13 cellular contexts compared by ENCODE assay signal in genomic region chr20:53575481-53576194, GRCh38. TPM values are rescaled to one million over a fixed set of nuclear protein-coding genes. Genes with fewer than 3 reads are reported as not detected.
DNase-seq lines count a peak whose midpoint lies in the region; ATAC-seq, FAIRE-seq and TF ChIP-seq lines count a peak whose summit lies in the region.
"Had no signal": no experiment of that assay in that cellular context is flagged by ENCODE, and none has a peak within 500 bp of the region (broad histone marks: within the 10 kb centered on the region; RNA-seq: fewer than 3 reads in every experiment).

No MANE protein-coding gene starts in this region.

- intact Hi-C loops in Calu3 (cut with micrococcal nuclease; ENCODE audit: unreplicated experiment) = loop anchor here (5.0 kb wide), 1 partner anchor 212 kb away; no protein-coding TSS in a partner anchor

- 90% methylated on average over 23 of the region's 23 CpGs for WGBS in A549 (ENCODE audit: missing lambda C conversion rate)

- no peaks in the 10 kb centered on the region for H3K9me3 Mint-ChIP-seq in Calu3 (ENCODE audit: low read depth, unreplicated experiment)
- H3K9me3 Mint-ChIP-seq in activated naive CD4-positive, alpha-beta T cell treated with anti-CD3 and anti-CD28 coated beads, Interleukin-2, amount 50 U/mL, for 72 hours = no peaks in the 10 kb centered on the region
- no peaks in the 10 kb centered on the region for H3K9me3 Mint-ChIP-seq in naive thymus-derived CD8-positive, alpha-beta T cell

- peaks cover 98% of the 10 kb centered on the region for H3K36me3 Mint-ChIP-seq in Calu3 (ENCODE audit: insufficient read depth, unreplicated experiment)
- peaks cover 36 to 78% of the 10 kb centered on the region in 2 donors for H3K36me3 Mint-ChIP-seq in activated naive CD4-positive, alpha-beta T cell treated with anti-CD3 and anti-CD28 coated beads, Interleukin-2, amount 50 U/mL, for 72 hours
- H3K36me3 Mint-ChIP-seq in naive thymus-derived CD8-positive, alpha-beta T cell = peaks cover 27 to 90% (median 45%) of the 10 kb centered on the region in 3 donors

- no peak for ATAC-seq in A549
- ATAC-seq in activated naive CD4-positive, alpha-beta T cell treated with anti-CD3 and anti-CD28 coated beads, Interleukin-2, amount 50 U/mL, for 72 hours = no peak
- no peak for ATAC-seq in naive thymus-derived CD8-positive, alpha-beta T cell
- no peak for ATAC-seq in GM21447 (IDR thresholded peaks at IDR 0.05; ENCODE audit: unreplicated experiment)

- no peak for TF ChIP-seq EP300 in A549 (IDR thresholded peaks at IDR 0.05)

- H3K4me2 ChIP-seq in A549 = no peak overlapping the region

- peak overlapping the region; percentile 53 for H3K27ac Mint-ChIP-seq in Calu3 (ENCODE audit: unreplicated experiment)
- H3K27ac Mint-ChIP-seq in activated naive CD4-positive, alpha-beta T cell treated with anti-CD3 and anti-CD28 coated beads, Interleukin-2, amount 50 U/mL, for 72 hours = peak overlapping the region; percentile 61 to 95
- H3K27ac Mint-ChIP-seq in naive thymus-derived CD8-positive, alpha-beta T cell = peak overlapping the region; percentile 90 to 99 (median 94)

- CTCF ChIA-PET in A549 (lab: Yijun Ruan, JAX) (interaction anchor here (0.7 to 8.9 kb wide), 4 partner anchors 160 to 487 kb away, joined by 3 to 120 read pairs (median 3); no protein-coding TSS in a partner anchor), Calu3 (lab: Charles Lee) (interaction anchor here (1.0 kb wide), 1 partner anchor 11 kb away, joined by 3 read pairs; no protein-coding TSS in a partner anchor)

- TF ChIP-seq CTCF in A549 (IDR thresholded peaks at IDR 0.05) = no peak
- no peak for TF ChIP-seq CTCF in Calu3 (IDR thresholded peaks at IDR 0.05; ENCODE audit: unreplicated experiment)

- DNase-seq in A549 (ENCODE audit: low read depth in 1 of 2, low spot score in 1 of 2) = no peak
- no peak for DNase-seq in Calu3
- DNase-seq in activated naive CD4-positive, alpha-beta T cell treated with anti-CD3 and anti-CD28 coated beads, Interleukin-2, amount 50 U/mL, for 72 hours (ENCODE audit: low spot score in 2 of 2) = no peak
- DNase-seq in naive thymus-derived CD8-positive, alpha-beta T cell = no peak
- DNase-seq in ecto neural progenitor cell (ENCODE audit: low spot score) = no peak
- DNase-seq in KBM-7 = no peak
- DNase-seq in ureter (ENCODE audit: low spot score) = no peak
- DNase-seq: effector CD8-positive, alpha-beta T cell; foreskin fibroblast; NK-92 treated with Interleukin-12 subunit alpha and Interleukin-12 subunit beta, amount 100 ng/mL, for 24 hours had no signal

- no peak for TF ChIP-seq POLR2A in A549 (IDR thresholded peaks at IDR 0.05; ENCODE audit: low read length)

- H3K27ac ChIP-seq in A549 = no peak overlapping the region
- H3K27ac ChIP-seq: HL-60 had no signal

- POLR2A ChIA-PET in A549 (lab: Yijun Ruan, JAX) = interaction anchor here (1.7 kb wide), 1 partner anchor 163 kb away, joined by 4 read pairs; no protein-coding TSS in a partner anchor
- POLR2A ChIA-PET in naive thymus-derived CD8-positive, alpha-beta T cell (lab: Charles Lee) = interaction anchor here (0.9 kb wide), 2 partner anchors 342 to 359 kb away, joined by 5 to 7 read pairs; no protein-coding TSS in a partner anchor

- no peak overlapping the region for H3K4me3 Mint-ChIP-seq in Calu3 (ENCODE audit: low read depth, unreplicated experiment)
- peak overlapping the region; percentile 62 to 93 (median 77) for H3K4me3 Mint-ChIP-seq in naive thymus-derived CD8-positive, alpha-beta T cell

- no TSS peak for BruUV-seq in Calu3 (replicated peaks; lab: Mats Ljungman, UMichigan)

- peaks cover 33% of the 10 kb centered on the region for H3K4me1 Mint-ChIP-seq in Calu3 (ENCODE audit: low read depth, unreplicated experiment)
- peaks cover 31 to 96% (median 89%) of the 10 kb centered on the region in 4 donors for H3K4me1 Mint-ChIP-seq in naive thymus-derived CD8-positive, alpha-beta T cell

- TF ChIP-seq RAD21 in A549 (conservative IDR thresholded peaks at IDR 0.05 in 1 of 2, IDR thresholded peaks at IDR 0.05 in 1 of 2) = no peak

- H3K9me3 ChIP-seq in A549 = no peaks in the 10 kb centered on the region
- H3K9me3 ChIP-seq: HAP-1 had no signal

- in situ Hi-C loops in KBM-7 (cut with MboI; ENCODE audit: low pct_unique_long_range_greater_than_20kb, low sequenced_read_pairs) = no loop called here

- peaks cover 32% of the 10 kb centered on the region for H3K4me1 ChIP-seq in A549

- no peak overlapping the region for H3K4me3 ChIP-seq in A549
- H3K4me3 ChIP-seq: HAP-1 had no signal

- no peaks in the 10 kb centered on the region for H3K27me3 Mint-ChIP-seq in Calu3 (ENCODE audit: unreplicated experiment)
- no peaks in the 10 kb centered on the region for H3K27me3 Mint-ChIP-seq in naive thymus-derived CD8-positive, alpha-beta T cell

- no peak for FAIRE-seq in A549 (lab: Jason Lieb, UNC)

TF ChIP-seq in A549, 52 proteins besides CTCF, POLR2A, EP300 and RAD21:
- TF ChIP-seq EHF (CRISPR knock-in tag; IDR thresholded peaks at IDR 0.05) = no peak
- 0 out of 5 replicates have a peak, but pooled peaks of 1 of the 2 experiments have one; percentile 15 for TF ChIP-seq JUN (IDR thresholded peaks at IDR 0.05)
- TF ChIP-seq JUNB (IDR thresholded peaks at IDR 0.05) = no peak
- peak; percentile 41 for TF ChIP-seq MAFK (IDR thresholded peaks at IDR 0.05; ENCODE audit: partially characterized antibody)
- no peak for TF ChIP-seq MAX (IDR thresholded peaks at IDR 0.05)
- no peak for TF ChIP-seq RNF2 (IDR thresholded peaks at IDR 0.05; ENCODE audit: borderline replicate concordance, low read depth)

RNA-seq across cellular contexts. Expression of gene ZNF217, which starts 18.0 kb away (rescaled TPM):
- polyA plus RNA-seq in A549 (2011; rRNA removed) (22.2 and 29.5 TPM in 2 replicates), A549 (2017; fragmentation: RNase III; extraction: RNeasy Plus Mini Kit Qiagen cat#74134 plus additional on column Dnase treatment) (28.1 to 30.5 TPM (median 29.9 TPM) in 3 replicates)
- 6.8 and 8.8 TPM in 2 replicates for polyA plus RNA-seq in A549 (2012; cell fraction: cytosol; rRNA removed)
- polyA plus RNA-seq in A549 (2012; cell fraction: nucleus; rRNA removed) = 8.9 and 11.6 TPM in 2 replicates
- polyA minus RNA-seq in A549 (2011; rRNA and poly(A)+ RNA removed) = 48.5 and 50.5 TPM in 2 replicates
- total RNA-seq in Calu3 (2022) (87.3 and 95.6 TPM in 2 replicates), ureter (80.7 TPM)
- 10 to 100 TPM; 58.6 to 62.0 TPM for total RNA-seq in activated naive CD4-positive, alpha-beta T cell treated with anti-CD3 and anti-CD28 coated beads, Interleukin-2, amount 50 U/mL, for 72 hours
- total RNA-seq in naive thymus-derived CD8-positive, alpha-beta T cell = 100 to 1,000 TPM; 100 to 101 TPM
- 10 to 100 TPM; 21.5 to 34.2 (median 25.3) TPM for polyA plus RNA-seq in naive thymus-derived CD8-positive, alpha-beta T cell
